In the genomic region with DNA sequence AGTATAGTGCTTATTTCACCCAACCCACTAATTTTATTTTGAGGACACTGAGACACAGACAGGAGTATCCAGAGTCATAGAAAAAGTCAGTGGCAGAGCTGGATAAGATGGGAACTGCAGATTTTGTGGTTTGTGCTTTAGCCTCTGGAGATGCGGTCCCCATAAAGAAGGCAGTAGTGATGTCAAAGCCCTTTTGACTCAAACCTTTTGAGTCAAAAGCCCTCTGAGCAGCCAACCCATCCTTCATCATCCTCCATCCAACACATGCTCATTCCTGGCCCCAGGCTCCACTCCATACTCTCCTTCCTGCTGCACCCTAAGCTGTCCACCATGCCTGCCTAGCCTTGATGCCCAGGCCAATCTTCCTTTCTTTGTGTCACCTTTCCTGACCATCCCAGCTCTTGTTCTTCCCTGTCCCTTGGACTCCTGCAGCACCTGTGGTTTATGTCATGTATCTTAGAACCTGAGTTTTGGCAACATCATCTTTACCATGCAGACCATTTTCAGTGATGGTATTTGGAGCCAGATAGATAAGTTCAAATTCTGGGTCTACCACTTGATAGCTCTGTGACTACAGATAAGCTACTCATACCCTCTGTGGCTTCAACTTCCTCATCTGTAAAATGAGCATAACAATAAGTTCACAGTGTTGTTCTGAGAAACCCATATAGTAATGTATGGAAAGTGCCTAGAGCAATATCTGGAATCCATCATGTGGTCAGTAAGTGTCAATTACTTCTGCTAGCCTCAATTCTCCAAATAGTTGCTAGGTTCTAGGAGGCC, we compare ENCODE assay signal across 1 cellular context.
TF ChIP-seq lines count a peak whose summit lies in the region.

No MANE protein-coding gene starts in this region.

TF ChIP-seq in K562, 482 proteins besides CTCF, POLR2A, EP300 and RAD21 (continued from another document and continues in another):
- TF ChIP-seq, protein P1, sequence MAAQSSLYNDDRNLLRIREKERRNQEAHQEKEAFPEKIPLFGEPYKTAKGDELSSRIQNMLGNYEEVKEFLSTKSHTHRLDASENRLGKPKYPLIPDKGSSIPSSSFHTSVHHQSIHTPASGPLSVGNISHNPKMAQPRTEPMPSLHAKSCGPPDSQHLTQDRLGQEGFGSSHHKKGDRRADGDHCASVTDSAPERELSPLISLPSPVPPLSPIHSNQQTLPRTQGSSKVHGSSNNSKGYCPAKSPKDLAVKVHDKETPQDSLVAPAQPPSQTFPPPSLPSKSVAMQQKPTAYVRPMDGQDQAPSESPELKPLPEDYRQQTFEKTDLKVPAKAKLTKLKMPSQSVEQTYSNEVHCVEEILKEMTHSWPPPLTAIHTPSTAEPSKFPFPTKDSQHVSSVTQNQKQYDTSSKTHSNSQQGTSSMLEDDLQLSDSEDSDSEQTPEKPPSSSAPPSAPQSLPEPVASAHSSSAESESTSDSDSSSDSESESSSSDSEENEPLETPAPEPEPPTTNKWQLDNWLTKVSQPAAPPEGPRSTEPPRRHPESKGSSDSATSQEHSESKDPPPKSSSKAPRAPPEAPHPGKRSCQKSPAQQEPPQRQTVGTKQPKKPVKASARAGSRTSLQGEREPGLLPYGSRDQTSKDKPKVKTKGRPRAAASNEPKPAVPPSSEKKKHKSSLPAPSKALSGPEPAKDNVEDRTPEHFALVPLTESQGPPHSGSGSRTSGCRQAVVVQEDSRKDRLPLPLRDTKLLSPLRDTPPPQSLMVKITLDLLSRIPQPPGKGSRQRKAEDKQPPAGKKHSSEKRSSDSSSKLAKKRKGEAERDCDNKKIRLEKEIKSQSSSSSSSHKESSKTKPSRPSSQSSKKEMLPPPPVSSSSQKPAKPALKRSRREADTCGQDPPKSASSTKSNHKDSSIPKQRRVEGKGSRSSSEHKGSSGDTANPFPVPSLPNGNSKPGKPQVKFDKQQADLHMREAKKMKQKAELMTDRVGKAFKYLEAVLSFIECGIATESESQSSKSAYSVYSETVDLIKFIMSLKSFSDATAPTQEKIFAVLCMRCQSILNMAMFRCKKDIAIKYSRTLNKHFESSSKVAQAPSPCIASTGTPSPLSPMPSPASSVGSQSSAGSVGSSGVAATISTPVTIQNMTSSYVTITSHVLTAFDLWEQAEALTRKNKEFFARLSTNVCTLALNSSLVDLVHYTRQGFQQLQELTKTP (IDR thresholded peaks at IDR 0.05; ENCODE audit: low read depth in 1 of 2, partially characterized antibody in 2 of 2), result no peak
- TF ChIP-seq ZNF41 (CRISPR knock-in tag; conservative IDR thresholded peaks at IDR 0.05), result no peak
- TF ChIP-seq POLR2B (IDR thresholded peaks at IDR 0.05; ENCODE audit: low read depth, partially characterized antibody), result no peak
- peak; percentile 53 for TF ChIP-seq JUND (IDR thresholded peaks at IDR 0.05; ENCODE audit: borderline replicate concordance, low read depth, low read length)
- peak; percentile 8; the same call in 2 of the 3 replicates for TF ChIP-seq JUND (tag; IDR thresholded peaks at IDR 0.05; ENCODE audit: borderline replicate concordance, low read depth, low read length)
- TF ChIP-seq ZNF785 (CRISPR knock-in tag; IDR thresholded peaks at IDR 0.05), result no peak
- no peak for TF ChIP-seq NR1H2 (CRISPR knock-in tag; IDR thresholded peaks at IDR 0.05)
- TF ChIP-seq GTF2F1 (IDR thresholded peaks at IDR 0.05; ENCODE audit: low read depth, low read length), result no peak
- peak; percentile 69 for TF ChIP-seq KLF16 (IDR thresholded peaks at IDR 0.05)
- TF ChIP-seq, protein P2, sequence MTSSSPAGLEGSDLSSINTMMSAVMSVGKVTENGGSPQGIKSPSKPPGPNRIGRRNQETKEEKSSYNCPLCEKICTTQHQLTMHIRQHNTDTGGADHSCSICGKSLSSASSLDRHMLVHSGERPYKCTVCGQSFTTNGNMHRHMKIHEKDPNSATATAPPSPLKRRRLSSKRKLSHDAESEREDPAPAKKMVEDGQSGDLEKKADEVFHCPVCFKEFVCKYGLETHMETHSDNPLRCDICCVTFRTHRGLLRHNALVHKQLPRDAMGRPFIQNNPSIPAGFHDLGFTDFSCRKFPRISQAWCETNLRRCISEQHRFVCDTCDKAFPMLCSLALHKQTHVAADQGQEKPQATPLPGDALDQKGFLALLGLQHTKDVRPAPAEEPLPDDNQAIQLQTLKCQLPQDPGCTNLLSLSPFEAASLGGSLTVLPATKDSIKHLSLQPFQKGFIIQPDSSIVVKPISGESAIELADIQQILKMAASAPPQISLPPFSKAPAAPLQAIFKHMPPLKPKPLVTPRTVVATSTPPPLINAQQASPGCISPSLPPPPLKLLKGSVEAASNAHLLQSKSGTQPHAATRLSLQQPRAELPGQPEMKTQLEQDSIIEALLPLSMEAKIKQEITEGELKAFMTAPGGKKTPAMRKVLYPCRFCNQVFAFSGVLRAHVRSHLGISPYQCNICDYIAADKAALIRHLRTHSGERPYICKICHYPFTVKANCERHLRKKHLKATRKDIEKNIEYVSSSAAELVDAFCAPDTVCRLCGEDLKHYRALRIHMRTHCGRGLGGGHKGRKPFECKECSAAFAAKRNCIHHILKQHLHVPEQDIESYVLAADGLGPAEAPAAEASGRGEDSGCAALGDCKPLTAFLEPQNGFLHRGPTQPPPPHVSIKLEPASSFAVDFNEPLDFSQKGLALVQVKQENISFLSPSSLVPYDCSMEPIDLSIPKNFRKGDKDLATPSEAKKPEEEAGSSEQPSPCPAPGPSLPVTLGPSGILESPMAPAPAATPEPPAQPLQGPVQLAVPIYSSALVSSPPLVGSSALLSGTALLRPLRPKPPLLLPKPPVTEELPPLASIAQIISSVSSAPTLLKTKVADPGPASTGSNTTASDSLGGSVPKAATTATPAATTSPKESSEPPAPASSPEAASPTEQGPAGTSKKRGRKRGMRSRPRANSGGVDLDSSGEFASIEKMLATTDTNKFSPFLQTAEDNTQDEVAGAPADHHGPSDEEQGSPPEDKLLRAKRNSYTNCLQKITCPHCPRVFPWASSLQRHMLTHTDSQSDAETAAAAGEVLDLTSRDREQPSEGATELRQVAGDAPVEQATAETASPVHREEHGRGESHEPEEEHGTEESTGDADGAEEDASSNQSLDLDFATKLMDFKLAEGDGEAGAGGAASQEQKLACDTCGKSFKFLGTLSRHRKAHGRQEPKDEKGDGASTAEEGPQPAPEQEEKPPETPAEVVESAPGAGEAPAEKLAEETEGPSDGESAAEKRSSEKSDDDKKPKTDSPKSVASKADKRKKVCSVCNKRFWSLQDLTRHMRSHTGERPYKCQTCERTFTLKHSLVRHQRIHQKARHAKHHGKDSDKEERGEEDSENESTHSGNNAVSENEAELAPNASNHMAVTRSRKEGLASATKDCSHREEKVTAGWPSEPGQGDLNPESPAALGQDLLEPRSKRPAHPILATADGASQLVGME (CRISPR knock-in tag; IDR thresholded peaks at IDR 0.05), result peak; percentile 70; the same call in 1 of the 2 replicates
- peak; percentile 57 for TF ChIP-seq TAL1 (IDR thresholded peaks at IDR 0.05)
- TF ChIP-seq NR4A1 (CRISPR knock-in tag; IDR thresholded peaks at IDR 0.05), result no peak
- TF ChIP-seq NR4A1 (tag; IDR thresholded peaks at IDR 0.05), result no peak
- TF ChIP-seq TEAD2 (tag; IDR thresholded peaks at IDR 0.05), result no peak
- TF ChIP-seq, protein P3, sequence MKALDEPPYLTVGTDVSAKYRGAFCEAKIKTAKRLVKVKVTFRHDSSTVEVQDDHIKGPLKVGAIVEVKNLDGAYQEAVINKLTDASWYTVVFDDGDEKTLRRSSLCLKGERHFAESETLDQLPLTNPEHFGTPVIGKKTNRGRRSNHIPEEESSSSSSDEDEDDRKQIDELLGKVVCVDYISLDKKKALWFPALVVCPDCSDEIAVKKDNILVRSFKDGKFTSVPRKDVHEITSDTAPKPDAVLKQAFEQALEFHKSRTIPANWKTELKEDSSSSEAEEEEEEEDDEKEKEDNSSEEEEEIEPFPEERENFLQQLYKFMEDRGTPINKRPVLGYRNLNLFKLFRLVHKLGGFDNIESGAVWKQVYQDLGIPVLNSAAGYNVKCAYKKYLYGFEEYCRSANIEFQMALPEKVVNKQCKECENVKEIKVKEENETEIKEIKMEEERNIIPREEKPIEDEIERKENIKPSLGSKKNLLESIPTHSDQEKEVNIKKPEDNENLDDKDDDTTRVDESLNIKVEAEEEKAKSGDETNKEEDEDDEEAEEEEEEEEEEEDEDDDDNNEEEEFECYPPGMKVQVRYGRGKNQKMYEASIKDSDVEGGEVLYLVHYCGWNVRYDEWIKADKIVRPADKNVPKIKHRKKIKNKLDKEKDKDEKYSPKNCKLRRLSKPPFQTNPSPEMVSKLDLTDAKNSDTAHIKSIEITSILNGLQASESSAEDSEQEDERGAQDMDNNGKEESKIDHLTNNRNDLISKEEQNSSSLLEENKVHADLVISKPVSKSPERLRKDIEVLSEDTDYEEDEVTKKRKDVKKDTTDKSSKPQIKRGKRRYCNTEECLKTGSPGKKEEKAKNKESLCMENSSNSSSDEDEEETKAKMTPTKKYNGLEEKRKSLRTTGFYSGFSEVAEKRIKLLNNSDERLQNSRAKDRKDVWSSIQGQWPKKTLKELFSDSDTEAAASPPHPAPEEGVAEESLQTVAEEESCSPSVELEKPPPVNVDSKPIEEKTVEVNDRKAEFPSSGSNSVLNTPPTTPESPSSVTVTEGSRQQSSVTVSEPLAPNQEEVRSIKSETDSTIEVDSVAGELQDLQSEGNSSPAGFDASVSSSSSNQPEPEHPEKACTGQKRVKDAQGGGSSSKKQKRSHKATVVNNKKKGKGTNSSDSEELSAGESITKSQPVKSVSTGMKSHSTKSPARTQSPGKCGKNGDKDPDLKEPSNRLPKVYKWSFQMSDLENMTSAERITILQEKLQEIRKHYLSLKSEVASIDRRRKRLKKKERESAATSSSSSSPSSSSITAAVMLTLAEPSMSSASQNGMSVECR (CRISPR knock-in tag; IDR thresholded peaks at IDR 0.05), result no peak
- TF ChIP-seq RBM25 (IDR thresholded peaks at IDR 0.05; ENCODE audit: low read depth, low read length, severe bottlenecking), result no peak
- TF ChIP-seq CTBP1 (IDR thresholded peaks at IDR 0.05; ENCODE audit: borderline replicate concordance), result peak; percentile 90
- TF ChIP-seq MAFF (IDR thresholded peaks at IDR 0.05; ENCODE audit: low read length), result no peak
- TF ChIP-seq FOXM1 (IDR thresholded peaks at IDR 0.05; ENCODE audit: low read depth), result peak; percentile 25; the same call in 1 of the 2 replicates
- no peak for TF ChIP-seq FOXM1 (CRISPR knock-in tag; IDR thresholded peaks at IDR 0.05; ENCODE audit: low read depth)
- no peak for TF ChIP-seq NCOA1 (IDR thresholded peaks at IDR 0.05; ENCODE audit: low read depth)
- TF ChIP-seq CBX5 (IDR thresholded peaks at IDR 0.05; ENCODE audit: borderline replicate concordance, low read depth), result no peak
- peak; percentile 73 for TF ChIP-seq ADNP (tag; IDR thresholded peaks at IDR 0.05)
- TF ChIP-seq POLR3G (IDR thresholded peaks at IDR 0.05; ENCODE audit: extremely low read depth, insufficient read length, insufficient replicate concordance), result no peak
- no peak for TF ChIP-seq RBM22 (IDR thresholded peaks at IDR 0.05; ENCODE audit: low read depth, low read length, poor library complexity, severe bottlenecking)
- no peak for TF ChIP-seq ZNF764 (CRISPR knock-in tag; IDR thresholded peaks at IDR 0.05; ENCODE audit: low read depth)
- TF ChIP-seq ZBTB17 (CRISPR knock-in tag; IDR thresholded peaks at IDR 0.05), result 0 out of 2 replicates have a peak, but pooled peaks have one; percentile 36
- no peak for TF ChIP-seq ZEB2 (IDR thresholded peaks at IDR 0.05)
- no peak for TF ChIP-seq ZNF644 (tag; IDR thresholded peaks at IDR 0.05; ENCODE audit: low read depth)
- TF ChIP-seq ZNF75A (CRISPR knock-in tag; IDR thresholded peaks at IDR 0.05), result no peak
- no peak for TF ChIP-seq MCM7 (IDR thresholded peaks at IDR 0.05)
- TF ChIP-seq, protein P4, sequence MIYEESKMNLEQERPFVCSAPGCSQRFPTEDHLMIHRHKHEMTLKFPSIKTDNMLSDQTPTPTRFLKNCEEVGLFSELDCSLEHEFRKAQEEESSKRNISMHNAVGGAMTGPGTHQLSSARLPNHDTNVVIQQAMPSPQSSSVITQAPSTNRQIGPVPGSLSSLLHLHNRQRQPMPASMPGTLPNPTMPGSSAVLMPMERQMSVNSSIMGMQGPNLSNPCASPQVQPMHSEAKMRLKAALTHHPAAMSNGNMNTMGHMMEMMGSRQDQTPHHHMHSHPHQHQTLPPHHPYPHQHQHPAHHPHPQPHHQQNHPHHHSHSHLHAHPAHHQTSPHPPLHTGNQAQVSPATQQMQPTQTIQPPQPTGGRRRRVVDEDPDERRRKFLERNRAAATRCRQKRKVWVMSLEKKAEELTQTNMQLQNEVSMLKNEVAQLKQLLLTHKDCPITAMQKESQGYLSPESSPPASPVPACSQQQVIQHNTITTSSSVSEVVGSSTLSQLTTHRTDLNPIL (CRISPR knock-in tag; IDR thresholded peaks at IDR 0.05), result no peak
- no peak for TF ChIP-seq SMARCC2 (IDR thresholded peaks at IDR 0.05; ENCODE audit: low read depth)
- TF ChIP-seq, protein P5, sequence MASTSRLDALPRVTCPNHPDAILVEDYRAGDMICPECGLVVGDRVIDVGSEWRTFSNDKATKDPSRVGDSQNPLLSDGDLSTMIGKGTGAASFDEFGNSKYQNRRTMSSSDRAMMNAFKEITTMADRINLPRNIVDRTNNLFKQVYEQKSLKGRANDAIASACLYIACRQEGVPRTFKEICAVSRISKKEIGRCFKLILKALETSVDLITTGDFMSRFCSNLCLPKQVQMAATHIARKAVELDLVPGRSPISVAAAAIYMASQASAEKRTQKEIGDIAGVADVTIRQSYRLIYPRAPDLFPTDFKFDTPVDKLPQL (IDR thresholded peaks at IDR 0.05; ENCODE audit: extremely low read depth, insufficient read length), result no peak
- TF ChIP-seq KDM2B (CRISPR knock-in tag; IDR thresholded peaks at IDR 0.05), result no peak
- TF ChIP-seq CBX8 (IDR thresholded peaks at IDR 0.05; ENCODE audit: borderline replicate concordance, extremely low read depth, low read depth, low read length, poor library complexity, severe bottlenecking), result no peak
- TF ChIP-seq POLR2G (IDR thresholded peaks at IDR 0.05; ENCODE audit: low read depth, low read length), result no peak
- TF ChIP-seq TCF7L2 (IDR thresholded peaks at IDR 0.05; ENCODE audit: low read depth, low read length), result no peak
- peak; percentile 64 for TF ChIP-seq CBFA2T2 (conservative IDR thresholded peaks at IDR 0.05)
- TF ChIP-seq, protein P6, sequence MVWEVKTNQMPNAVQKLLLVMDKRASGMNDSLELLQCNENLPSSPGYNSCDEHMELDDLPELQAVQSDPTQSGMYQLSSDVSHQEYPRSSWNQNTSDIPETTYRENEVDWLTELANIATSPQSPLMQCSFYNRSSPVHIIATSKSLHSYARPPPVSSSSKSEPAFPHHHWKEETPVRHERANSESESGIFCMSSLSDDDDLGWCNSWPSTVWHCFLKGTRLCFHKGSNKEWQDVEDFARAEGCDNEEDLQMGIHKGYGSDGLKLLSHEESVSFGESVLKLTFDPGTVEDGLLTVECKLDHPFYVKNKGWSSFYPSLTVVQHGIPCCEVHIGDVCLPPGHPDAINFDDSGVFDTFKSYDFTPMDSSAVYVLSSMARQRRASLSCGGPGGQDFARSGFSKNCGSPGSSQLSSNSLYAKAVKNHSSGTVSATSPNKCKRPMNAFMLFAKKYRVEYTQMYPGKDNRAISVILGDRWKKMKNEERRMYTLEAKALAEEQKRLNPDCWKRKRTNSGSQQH (CRISPR knock-in tag; IDR thresholded peaks at IDR 0.05), result no peak
- TF ChIP-seq SMAD1 (IDR thresholded peaks at IDR 0.05; ENCODE audit: low read depth, low read length, partially characterized antibody), result no peak
- TF ChIP-seq DMBX1 (CRISPR knock-in tag; IDR thresholded peaks at IDR 0.05; ENCODE audit: borderline replicate concordance), result no peak
- no peak for TF ChIP-seq FOXJ2 (tag; IDR thresholded peaks at IDR 0.05)
- no peak for TF ChIP-seq TAF15 (IDR thresholded peaks at IDR 0.05; ENCODE audit: low read depth, low read length)
- TF ChIP-seq TCF7 (IDR thresholded peaks at IDR 0.05; ENCODE audit: borderline replicate concordance), result no peak
- TF ChIP-seq, protein P7, sequence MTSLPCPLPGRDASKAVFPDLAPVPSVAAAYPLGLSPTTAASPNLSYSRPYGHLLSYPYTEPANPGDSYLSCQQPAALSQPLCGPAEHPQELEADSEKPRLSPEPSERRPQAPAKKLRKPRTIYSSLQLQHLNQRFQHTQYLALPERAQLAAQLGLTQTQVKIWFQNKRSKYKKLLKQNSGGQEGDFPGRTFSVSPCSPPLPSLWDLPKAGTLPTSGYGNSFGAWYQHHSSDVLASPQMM (CRISPR knock-in tag; IDR thresholded peaks at IDR 0.05), result no peak
- no peak for TF ChIP-seq ZNF133 (CRISPR knock-in tag; IDR thresholded peaks at IDR 0.05)
